Comparison of ENCODE assay signal across 8 cellular contexts in the genomic region with DNA sequence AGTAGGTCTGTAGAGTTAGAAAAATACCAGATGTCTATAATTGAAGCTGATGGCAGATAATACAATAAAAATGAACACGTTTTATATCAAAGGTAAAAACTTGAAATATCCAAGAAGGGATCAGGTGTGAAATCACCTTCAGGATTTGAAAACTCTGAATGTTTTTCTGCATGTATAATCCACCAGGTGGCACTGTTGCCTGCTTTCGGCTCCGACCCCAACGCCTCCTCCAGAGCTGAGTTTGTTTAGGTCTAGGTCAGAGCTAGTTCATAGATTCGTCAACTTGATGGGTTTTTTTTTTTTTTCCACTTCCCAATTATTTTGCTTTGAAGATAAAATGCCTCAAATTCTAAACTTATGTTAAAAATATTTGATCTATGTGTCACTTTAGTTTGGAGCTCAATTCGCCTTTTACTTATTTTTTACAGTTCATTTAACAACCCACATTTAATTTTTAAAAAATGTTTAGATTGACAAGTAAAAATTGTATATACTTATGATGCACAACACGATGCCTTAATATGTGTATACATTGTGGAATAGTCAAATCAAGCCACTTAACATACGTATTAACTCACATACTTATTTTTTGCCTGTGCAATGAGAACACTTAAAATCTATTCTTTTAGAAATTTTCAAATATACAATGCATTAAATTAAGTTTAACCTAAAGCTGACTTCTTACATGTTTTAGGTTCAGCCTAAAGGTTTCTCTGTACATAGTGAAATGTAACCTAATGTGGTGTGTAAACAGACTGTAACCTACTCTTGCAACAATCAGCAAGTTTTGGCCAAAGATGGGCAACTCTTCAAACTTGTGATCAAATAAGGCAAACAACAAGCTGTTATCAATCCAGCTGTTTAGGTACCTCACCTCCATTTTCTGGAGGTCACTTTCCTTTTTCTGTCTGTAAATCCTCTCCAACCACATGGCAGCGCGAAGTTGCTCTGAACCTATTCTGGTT. TPM values are rescaled to one million over a fixed set of nuclear protein-coding genes. Genes with fewer than 3 reads are reported as not detected.
DNase-seq lines count a peak whose midpoint lies in the region; ATAC-seq and TF ChIP-seq lines count a peak whose summit lies in the region.

No MANE protein-coding gene starts in this region.

- H3K9me3 Mint-ChIP-seq in naive thymus-derived CD4-positive, alpha-beta T cell: peaks cover 3 to 22% (median 9%) of the 10 kb centered on the region in 11 donors
- peaks cover 10% of the 10 kb centered on the region for H3K9me3 Mint-ChIP-seq in stimulated activated memory B cell treated with anti-CD40 and anti-IgM and Interleukin-4, amounts not matched to agents 10 μg/mL and 1 μg/mL and 100 μg/mL, for 72 hours

- no peak overlapping the region for H3K27ac ChIP-seq in naive thymus-derived CD4-positive, alpha-beta T cell (ENCODE audit: low read depth, low read length)

- H3K4me1 ChIP-seq in NT2/D1 (ENCODE audit: insufficient read depth, insufficient read length): no peaks in the 10 kb centered on the region
- no peaks in the 10 kb centered on the region for H3K4me1 ChIP-seq in naive thymus-derived CD4-positive, alpha-beta T cell (ENCODE audit: control insufficient read depth in 2 of 2, insufficient read depth in 2 of 2, low read length in 2 of 2)

- peaks cover 0 to 9% (median 8%) of the 10 kb centered on the region in 5 donors for H3K36me3 Mint-ChIP-seq in naive thymus-derived CD4-positive, alpha-beta T cell
- peaks cover 8% of the 10 kb centered on the region for H3K36me3 Mint-ChIP-seq in stimulated activated memory B cell treated with anti-CD40 and anti-IgM and Interleukin-4, amounts not matched to agents 10 μg/mL and 1 μg/mL and 100 μg/mL, for 72 hours

- DNase-seq in ELR (ENCODE audit: low read depth) (peak; percentile 64), NT2/D1 (ENCODE audit: low read depth, low spot score) (peak; percentile 30), activated T-cell treated with anti-CD3 and anti-CD28 coated beads for 1 hour (ENCODE audit: low read depth) (peak; percentile 46), epithelial cell of esophagus (ENCODE audit: low read depth) (peak; percentile 57)
- peak; percentile 10 to 54 (median 39) for DNase-seq in naive thymus-derived CD4-positive, alpha-beta T cell

- no peaks in the 10 kb centered on the region for H3K36me3 ChIP-seq in NT2/D1 (ENCODE audit: insufficient read depth, insufficient read length, low read length)
- H3K36me3 ChIP-seq in naive thymus-derived CD4-positive, alpha-beta T cell (ENCODE audit: control insufficient read depth in 2 of 3, insufficient read depth in 3 of 3, low read length in 3 of 3): no peaks in the 10 kb centered on the region

- peak; percentile 65 for ATAC-seq in HG02973 (IDR thresholded peaks at IDR 0.05; ENCODE audit: unreplicated experiment)
- ATAC-seq in naive thymus-derived CD4-positive, alpha-beta T cell: peak; percentile 76
- ATAC-seq in stimulated activated memory B cell treated with anti-CD40 and anti-IgM and Interleukin-4, amounts not matched to agents 10 μg/mL and 1 μg/mL and 100 μg/mL, for 72 hours: peak; percentile 60
- ATAC-seq in GM19397 (IDR thresholded peaks at IDR 0.05; ENCODE audit: unreplicated experiment): no peak

- POLR2A ChIA-PET in naive thymus-derived CD4-positive, alpha-beta T cell (lab: Charles Lee): interaction anchor here (1.0 kb wide), 1 partner anchor 48 kb away, joined by 3 read pairs; no protein-coding TSS in a partner anchor

- no peak overlapping the region for H3K4me3 Mint-ChIP-seq in naive thymus-derived CD4-positive, alpha-beta T cell
- H3K4me3 Mint-ChIP-seq in stimulated activated memory B cell treated with anti-CD40 and anti-IgM and Interleukin-4, amounts not matched to agents 10 μg/mL and 1 μg/mL and 100 μg/mL, for 72 hours: no peak overlapping the region

- peaks cover 26 to 44% (median 38%) of the 10 kb centered on the region in 5 donors for H3K27me3 Mint-ChIP-seq in naive thymus-derived CD4-positive, alpha-beta T cell
- peaks cover 36% of the 10 kb centered on the region for H3K27me3 Mint-ChIP-seq in stimulated activated memory B cell treated with anti-CD40 and anti-IgM and Interleukin-4, amounts not matched to agents 10 μg/mL and 1 μg/mL and 100 μg/mL, for 72 hours

- peak; percentile 72 for TF ChIP-seq CTCF in epithelial cell of esophagus (IDR thresholded peaks at IDR 0.05; ENCODE audit: insufficient read depth, low read depth, low read length, missing control alignments)

- H3K4me3 ChIP-seq in NT2/D1 (ENCODE audit: insufficient read length, low read depth) (no peak overlapping the region), epithelial cell of esophagus (ENCODE audit: low read length) (no peak overlapping the region)
- no peak overlapping the region for H3K4me3 ChIP-seq in naive thymus-derived CD4-positive, alpha-beta T cell (ENCODE audit: low read length)

- CTCF ChIA-PET in naive thymus-derived CD4-positive, alpha-beta T cell (lab: Charles Lee): interaction anchor here (0.6 to 2.6 kb wide), 22 partner anchors 9 to 1618 kb away, joined by 3 to 28 read pairs (median 4); partner anchors contain the start of gene ENPP4

- intact Hi-C loops in naive thymus-derived CD4-positive, alpha-beta T cell (cut with micrococcal nuclease): loop anchor here (1.0 to 10.0 kb wide), 10 partner anchors 39 to 1615 kb away; partner anchors contain the start of gene ENPP4 (in 1 of the 2)

- peaks cover 12% of the 10 kb centered on the region; the same call in 1 of the 2 replicates for H3K9me3 ChIP-seq in NT2/D1 (ENCODE audit: insufficient read depth, low read length)
- H3K9me3 ChIP-seq in naive thymus-derived CD4-positive, alpha-beta T cell (ENCODE audit: control insufficient read depth in 2 of 3, low read length in 3 of 3): peaks cover 0 to 14% (median 3%) of the 10 kb centered on the region in 3 experiments

- no peak overlapping the region for H3K27ac Mint-ChIP-seq in naive thymus-derived CD4-positive, alpha-beta T cell
- H3K27ac Mint-ChIP-seq in stimulated activated memory B cell treated with anti-CD40 and anti-IgM and Interleukin-4, amounts not matched to agents 10 μg/mL and 1 μg/mL and 100 μg/mL, for 72 hours: no peak overlapping the region

- no peak overlapping the region for H3K9ac ChIP-seq in NT2/D1 (ENCODE audit: insufficient read length, low read depth)

- H3K4me1 Mint-ChIP-seq in naive thymus-derived CD4-positive, alpha-beta T cell: no peaks in the 10 kb centered on the region
- no peaks in the 10 kb centered on the region for H3K4me1 Mint-ChIP-seq in stimulated activated memory B cell treated with anti-CD40 and anti-IgM and Interleukin-4, amounts not matched to agents 10 μg/mL and 1 μg/mL and 100 μg/mL, for 72 hours

- no peaks in the 10 kb centered on the region for H3K27me3 ChIP-seq in NT2/D1 (ENCODE audit: insufficient read depth, insufficient read length)
- no peaks in the 10 kb centered on the region for H3K27me3 ChIP-seq in naive thymus-derived CD4-positive, alpha-beta T cell (ENCODE audit: control insufficient read depth in 2 of 2, insufficient read depth in 2 of 2, low read length in 2 of 2)

RNA-seq across cellular contexts. Expression of gene ENPP4, which starts 39.4 kb away (rescaled TPM):
- 1 to 10 TPM; 3.8 to 9.8 (median 8.2) TPM for total RNA-seq in naive thymus-derived CD4-positive, alpha-beta T cell
- 1 to 10 TPM; 3.6 to 4.3 TPM for polyA plus RNA-seq in naive thymus-derived CD4-positive, alpha-beta T cell
